In genomic region chr1:181075727-181076350, GRCh38 we compare ENCODE assay signal across 24 cellular contexts. TPM values are rescaled to one million over a fixed set of nuclear protein-coding genes. Genes with fewer than 3 reads are reported as not detected.
DNase-seq lines count a peak whose midpoint lies in the region; ATAC-seq, FAIRE-seq and TF ChIP-seq lines count a peak whose summit lies in the region.
"Had no signal": no experiment of that assay in that cellular context is flagged by ENCODE, and none has a peak within 500 bp of the region (broad histone marks: within the 10 kb centered on the region; RNA-seq: fewer than 3 reads in every experiment).

No MANE protein-coding gene starts in this region.

- no peak for TF ChIP-seq POLR2A in A549 (IDR thresholded peaks at IDR 0.05; ENCODE audit: low read length)

- H4K8ac ChIP-seq in mesenchymal stem cell (ENCODE audit: low read length): no peak overlapping the region

- TF ChIP-seq CTCF in A549 (IDR thresholded peaks at IDR 0.05) (no peak), HFFc6 (IDR thresholded peaks at IDR 0.05) (no peak)

- no peak overlapping the region for H3K4ac ChIP-seq in mesenchymal stem cell (ENCODE audit: low read depth in 1 of 2, low read length in 2 of 2)

- CTCF ChIA-PET in A549 (lab: Yijun Ruan, JAX): interaction anchor here (1.1 to 3.8 kb wide), 8 partner anchors 9 to 194 kb away, joined by 3 to 18 read pairs (median 6); no protein-coding TSS in a partner anchor
- CTCF ChIA-PET in activated naive CD4-positive, alpha-beta T cell treated with anti-CD3 and anti-CD28 coated beads for 36 hours (lab: Charles Lee): interaction anchor here (0.6 to 2.1 kb wide), 6 partner anchors 8 to 88 kb away, joined by 3 to 10 read pairs (median 4); no protein-coding TSS in a partner anchor

- WGBS in A549 (ENCODE audit: missing lambda C conversion rate): 24% methylated on average over 5 of the region's 5 CpGs
- 72% methylated on average over 3 of the region's 5 CpGs for WGBS in mesenchymal stem cell

- no peak overlapping the region for H3K4me3 ChIP-seq in A549
- no peak overlapping the region for H3K4me3 ChIP-seq in mesenchymal stem cell (ENCODE audit: insufficient read depth in 1 of 2, low read depth in 1 of 2, low read length in 2 of 2)
- H3K4me3 ChIP-seq: SK-N-MC had no signal

- no peak overlapping the region for H2BK12ac ChIP-seq in mesenchymal stem cell (ENCODE audit: low read length in 2 of 2)

- no peaks in the 10 kb centered on the region for H3K79me1 ChIP-seq in mesenchymal stem cell (replicated peaks; ENCODE audit: low read length, poor library complexity, severe bottlenecking)

- no peak overlapping the region; the same call in 1 of the 2 replicates for H3K4me3 Mint-ChIP-seq in HFFc6
- H3K4me3 Mint-ChIP-seq in activated naive CD4-positive, alpha-beta T cell treated with anti-CD3 and anti-CD28 coated beads for 36 hours: no peak overlapping the region
- H3K4me3 Mint-ChIP-seq: CD8-positive, alpha-beta memory T cell; H9; T-cell had no signal

- no peak overlapping the region for H2BK15ac ChIP-seq in mesenchymal stem cell (ENCODE audit: low read depth, poor library complexity, severe bottlenecking)

- H3K23ac ChIP-seq in mesenchymal stem cell (ENCODE audit: low read length in 2 of 2): no peak overlapping the region

- H2AK5ac ChIP-seq in mesenchymal stem cell (ENCODE audit: low read length, severe bottlenecking): no peak overlapping the region

- no peak overlapping the region for H2AFZ ChIP-seq in mesenchymal stem cell (ENCODE audit: low read depth, low read length)

- peak overlapping the region; percentile 35 for H2BK5ac ChIP-seq in mesenchymal stem cell (ENCODE audit: low read depth, low read length, poor library complexity, severe bottlenecking)

- H2BK120ac ChIP-seq in mesenchymal stem cell (ENCODE audit: low read depth, low read length): no peak overlapping the region

- peak; percentile 44 to 49; a peak in 5 of 6 replicates for ATAC-seq in A549
- ATAC-seq: PC-3, T-cell had no signal

- no peaks in the 10 kb centered on the region for H3K9me3 Mint-ChIP-seq in HFFc6
- H3K9me3 Mint-ChIP-seq in activated naive CD4-positive, alpha-beta T cell treated with anti-CD3 and anti-CD28 coated beads for 36 hours: no peaks in the 10 kb centered on the region
- H3K9me3 Mint-ChIP-seq: CD8-positive, alpha-beta memory T cell; T-cell had no signal

- H3K27me3 Mint-ChIP-seq in HFFc6 (ENCODE audit: insufficient read depth): peaks cover 3% of the 10 kb centered on the region
- peaks cover 5% of the 10 kb centered on the region for H3K27me3 Mint-ChIP-seq in activated naive CD4-positive, alpha-beta T cell treated with anti-CD3 and anti-CD28 coated beads for 36 hours (ENCODE audit: low read depth)

- H3K18ac ChIP-seq in mesenchymal stem cell (ENCODE audit: low read depth in 1 of 2, low read length in 2 of 2): no peak overlapping the region

- H3K9me3 ChIP-seq in A549: no peaks in the 10 kb centered on the region
- no peaks in the 10 kb centered on the region for H3K9me3 ChIP-seq in mesenchymal stem cell (ENCODE audit: control insufficient read depth, low read length)

- no peak for TF ChIP-seq RAD21 in A549 (conservative IDR thresholded peaks at IDR 0.05 in 1 of 2, IDR thresholded peaks at IDR 0.05 in 1 of 2)

- H4K91ac ChIP-seq in mesenchymal stem cell (ENCODE audit: low read length): no peak overlapping the region

- peaks cover 82% of the 10 kb centered on the region for H3K4me1 Mint-ChIP-seq in HFFc6 (ENCODE audit: low read depth)
- H3K4me1 Mint-ChIP-seq in activated naive CD4-positive, alpha-beta T cell treated with anti-CD3 and anti-CD28 coated beads for 36 hours (ENCODE audit: low read depth): peaks cover 1% of the 10 kb centered on the region

- H3K36me3 ChIP-seq in mesenchymal stem cell (ENCODE audit: control insufficient read depth in 1 of 2, insufficient read depth in 2 of 2, low read depth in 1 of 2, low read length in 2 of 2): no peaks in the 10 kb centered on the region

- H3K4me1 ChIP-seq in A549 (peaks cover 69% of the 10 kb centered on the region), mesenchymal stem cell (ENCODE audit: control insufficient read depth, insufficient read depth, low read depth, low read length) (peaks cover 8% of the 10 kb centered on the region)

- DNase-seq in A549 (ENCODE audit: low read depth in 1 of 2, low spot score in 1 of 2): peak; percentile 32 to 71
- DNase-seq in HFFc6: no peak
- peak; percentile 71 for DNase-seq in RCC 7860 (ENCODE audit: low spot score)
- DNase-seq in mesenchymal stem cell: no peak
- no peak for DNase-seq in iPS-NIHi7 (ENCODE audit: extremely low spot score)
- DNase-seq in NCI-H2029 treated with DMSO at 0.1 percent for 48 hours (lab: John Stamatoyannopoulos, UW): no peak
- DNase-seq in activated naive CD4-positive, alpha-beta T cell treated with anti-CD3 and anti-CD28 coated beads for 36 hours: no peak
- no peak for DNase-seq in DMS153 (lab: John Stamatoyannopoulos, UW)
- DNase-seq: 8988T; AML-193; C1 segment of cervical spinal cord; CD8-positive, alpha-beta memory T cell; DMS79; H9; KG1; NCI-H1105; NCI-H2081; NCI-H2171; NCI-H524 treated with DMSO at 0.1 percent for 48 hours; PC-3; SHP77 treated with DMSO at 0.1 percent for 48 hours; T-cell had no signal

- POLR2A ChIA-PET in A549 (lab: Yijun Ruan, JAX): interaction anchor here (0.7 to 1.8 kb wide), 9 partner anchors 10 to 489 kb away, joined by 3 to 8 read pairs (median 4); partner anchors contain the start of gene STX6

- FAIRE-seq in A549 (lab: Jason Lieb, UNC) (no peak), RCC 7860 (lab: Jason Lieb, UNC) (peak; percentile 67)

- H3K36me3 Mint-ChIP-seq in HFFc6 (ENCODE audit: low read depth): peaks cover 4% of the 10 kb centered on the region; the same call in 1 of the 2 replicates
- H3K36me3 Mint-ChIP-seq in activated naive CD4-positive, alpha-beta T cell treated with anti-CD3 and anti-CD28 coated beads for 36 hours (ENCODE audit: low read depth): peaks cover 1% of the 10 kb centered on the region

- no peak for TF ChIP-seq EP300 in A549 (IDR thresholded peaks at IDR 0.05)

- H3K27ac Mint-ChIP-seq in HFFc6: peak overlapping the region; percentile 10; the same call in 1 of the 2 replicates
- no peak overlapping the region for H3K27ac Mint-ChIP-seq in activated naive CD4-positive, alpha-beta T cell treated with anti-CD3 and anti-CD28 coated beads for 36 hours
- H3K27ac Mint-ChIP-seq: H9, T-cell had no signal

- H3K9ac ChIP-seq in mesenchymal stem cell (ENCODE audit: low read length): no peak overlapping the region

- peak overlapping the region; percentile 69 to 87 for H3K27ac ChIP-seq in A549
- H3K27ac ChIP-seq in mesenchymal stem cell (ENCODE audit: low read length, poor library complexity, severe bottlenecking): no peak overlapping the region
- H3K27ac ChIP-seq: RWPE1, SK-N-MC had no signal

- no peaks in the 10 kb centered on the region for H3K27me3 ChIP-seq in mesenchymal stem cell (ENCODE audit: control insufficient read depth in 1 of 2, insufficient read depth in 1 of 2, low read length in 2 of 2)

- H3K14ac ChIP-seq in mesenchymal stem cell (ENCODE audit: low read length in 2 of 2): no peak overlapping the region

- H3K4me2 ChIP-seq in A549 (peak overlapping the region; percentile 66), mesenchymal stem cell (ENCODE audit: low read length, poor library complexity, severe bottlenecking) (no peak overlapping the region)

- intact Hi-C loops in activated naive CD4-positive, alpha-beta T cell treated with anti-CD3 and anti-CD28 coated beads for 36 hours (cut with micrococcal nuclease): no loop called here

TF ChIP-seq in A549, 52 proteins besides CTCF, POLR2A, EP300 and RAD21:
- TF ChIP-seq RARB (CRISPR knock-in tag; IDR thresholded peaks at IDR 0.05): peak; percentile 27; the same call in 1 of the 2 replicates
- no peak for TF ChIP-seq FOSL2 (IDR thresholded peaks at IDR 0.05)
- TF ChIP-seq FOSL2 (CRISPR knock-in tag; IDR thresholded peaks at IDR 0.05): peak; percentile 22; the same call in 1 of the 2 replicates
- TF ChIP-seq FOXS1 (CRISPR knock-in tag; IDR thresholded peaks at IDR 0.05): no peak
- no peak for TF ChIP-seq RNF2 (IDR thresholded peaks at IDR 0.05; ENCODE audit: borderline replicate concordance, low read depth)

RNA-seq across cellular contexts. Expression of gene IER5, which starts 12.7 kb away (rescaled TPM):
- 21.2 and 26.8 TPM in 2 replicates for polyA plus RNA-seq in A549 (2011; rRNA removed)
- polyA plus RNA-seq in A549 (2012; cell fraction: cytosol; rRNA removed): 26.3 and 34.1 TPM in 2 replicates
- polyA plus RNA-seq in A549 (2012; cell fraction: nucleus; rRNA removed): 60.6 and 73.2 TPM in 2 replicates
- polyA plus RNA-seq in A549 (2017; fragmentation: RNase III; extraction: RNeasy Plus Mini Kit Qiagen cat#74134 plus additional on column Dnase treatment): 40.2 to 43.4 TPM (median 40.5 TPM) in 3 replicates
- polyA minus RNA-seq in A549 (2011; rRNA and poly(A)+ RNA removed): 20.8 and 29.5 TPM in 2 replicates
- total RNA-seq in HFFc6 (2021; fragmentation: NEBNext Ultra II Directional; extraction: Animal tissue kit (Norgen Biotek cat#: 25700)): 10 to 100 TPM; 35.7 to 49.1 (median 43.4) TPM
- polyA plus RNA-seq in mesenchymal stem cell (2013, experiment 1 of 2): 11.3 TPM
- 11.5 TPM for polyA plus RNA-seq in mesenchymal stem cell (2013, experiment 2 of 2)
- total RNA-seq in activated naive CD4-positive, alpha-beta T cell treated with anti-CD3 and anti-CD28 coated beads for 36 hours: 10 to 100 TPM; 33.5 to 34.4 TPM

RNA-seq across cellular contexts. Expression of gene MR1, which starts 42.1 kb away (rescaled TPM):
- polyA plus RNA-seq in A549 (2011; rRNA removed): 17.2 and 20.8 TPM in 2 replicates
- 2.8 and 3.7 TPM in 2 replicates for polyA plus RNA-seq in A549 (2012; cell fraction: cytosol; rRNA removed)
- 2.5 and 2.8 TPM in 2 replicates for polyA plus RNA-seq in A549 (2012; cell fraction: nucleus; rRNA removed)
- polyA plus RNA-seq in A549 (2017; fragmentation: RNase III; extraction: RNeasy Plus Mini Kit Qiagen cat#74134 plus additional on column Dnase treatment): 8.3 to 10.7 TPM (median 9.1 TPM) in 3 replicates
- polyA minus RNA-seq in A549 (2011; rRNA and poly(A)+ RNA removed): 17.2 and 21.9 TPM in 2 replicates
- 10 to 100 TPM; 27.2 to 39.2 (median 32.2) TPM for total RNA-seq in HFFc6 (2021; fragmentation: NEBNext Ultra II Directional; extraction: Animal tissue kit (Norgen Biotek cat#: 25700))
- 2.2 TPM for polyA plus RNA-seq in mesenchymal stem cell (2013, experiment 1 of 2)
- polyA plus RNA-seq in mesenchymal stem cell (2013, experiment 2 of 2): 2.2 TPM
- 10 to 100 TPM; 22.5 to 25.0 TPM for total RNA-seq in activated naive CD4-positive, alpha-beta T cell treated with anti-CD3 and anti-CD28 coated beads for 36 hours

RNA-seq across cellular contexts. Expression of gene STX6, which starts 53.2 kb away (rescaled TPM):
- 17.7 and 19.2 TPM in 2 replicates for polyA plus RNA-seq in A549 (2011; rRNA removed)
- 7.5 and 9.0 TPM in 2 replicates for polyA plus RNA-seq in A549 (2012; cell fraction: cytosol; rRNA removed)
- polyA plus RNA-seq in A549 (2012; cell fraction: nucleus; rRNA removed): 6.0 and 8.0 TPM in 2 replicates
- polyA plus RNA-seq in A549 (2017; fragmentation: RNase III; extraction: RNeasy Plus Mini Kit Qiagen cat#74134 plus additional on column Dnase treatment): 18.2 to 21.5 TPM (median 20.6 TPM) in 3 replicates
- 21.6 and 23.4 TPM in 2 replicates for polyA minus RNA-seq in A549 (2011; rRNA and poly(A)+ RNA removed)
- 10 to 100 TPM; 24.2 to 28.5 (median 25.3) TPM for total RNA-seq in HFFc6 (2021; fragmentation: NEBNext Ultra II Directional; extraction: Animal tissue kit (Norgen Biotek cat#: 25700))
- polyA plus RNA-seq in mesenchymal stem cell (2013, experiment 1 of 2): 11.2 TPM
- 10.8 TPM for polyA plus RNA-seq in mesenchymal stem cell (2013, experiment 2 of 2)
- 10 to 100 TPM; 14.4 to 14.8 TPM for total RNA-seq in activated naive CD4-positive, alpha-beta T cell treated with anti-CD3 and anti-CD28 coated beads for 36 hours

Comparison
In these comparisons a context has a peak if more than half of its experiments do, and no peak if none do; other contexts are left out.
1. DNase-seq: peak in A549 (2 of 2) and RCC 7860 (single experiment); none in HFFc6 (single experiment), mesenchymal stem cell (single experiment), iPS-NIHi7 (single experiment), NCI-H2029 treated with DMSO at 0.1 percent for 48 hours (single experiment), activated naive CD4-positive, alpha-beta T cell treated with anti-CD3 and anti-CD28 coated beads for 36 hours (single experiment) and DMS153 (single experiment).